Comparison of ENCODE assay signal across 1 cellular context in the genomic region with DNA sequence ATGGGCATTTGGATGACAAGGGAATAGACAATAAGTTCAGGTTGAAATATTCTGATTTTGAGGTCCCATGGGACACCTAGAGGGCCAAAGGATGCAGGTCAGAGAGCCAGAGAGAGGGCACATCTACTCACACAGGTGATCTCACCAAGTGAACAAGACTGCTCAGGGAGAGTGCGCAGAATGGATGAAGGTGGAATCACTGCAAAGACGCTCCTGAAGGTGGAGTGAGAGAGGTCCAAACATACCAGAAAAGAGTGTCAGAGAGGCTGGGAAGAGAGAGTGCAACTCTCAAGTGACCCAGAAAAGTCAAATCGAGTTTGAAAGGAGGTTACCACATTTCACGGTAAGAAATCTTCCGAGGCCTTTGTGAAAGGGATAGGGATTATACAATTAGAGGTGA.
TF ChIP-seq lines count a peak whose summit lies in the region.

No MANE protein-coding gene starts in this region.

TF ChIP-seq in GM23338, 12 proteins besides CTCF, POLR2A, EP300 and RAD21 (continued from another document):
- TF ChIP-seq ZNF462 (CRISPR knock-in tag; IDR thresholded peaks at IDR 0.05): no peak
- TF ChIP-seq ZNF114 (CRISPR knock-in tag; IDR thresholded peaks at IDR 0.05): no peak
- TF ChIP-seq, protein P1, sequence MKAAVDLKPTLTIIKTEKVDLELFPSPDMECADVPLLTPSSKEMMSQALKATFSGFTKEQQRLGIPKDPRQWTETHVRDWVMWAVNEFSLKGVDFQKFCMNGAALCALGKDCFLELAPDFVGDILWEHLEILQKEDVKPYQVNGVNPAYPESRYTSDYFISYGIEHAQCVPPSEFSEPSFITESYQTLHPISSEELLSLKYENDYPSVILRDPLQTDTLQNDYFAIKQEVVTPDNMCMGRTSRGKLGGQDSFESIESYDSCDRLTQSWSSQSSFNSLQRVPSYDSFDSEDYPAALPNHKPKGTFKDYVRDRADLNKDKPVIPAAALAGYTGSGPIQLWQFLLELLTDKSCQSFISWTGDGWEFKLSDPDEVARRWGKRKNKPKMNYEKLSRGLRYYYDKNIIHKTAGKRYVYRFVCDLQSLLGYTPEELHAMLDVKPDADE (IDR thresholded peaks at IDR 0.05): no peak
